7 cellular contexts compared by ENCODE assay signal in genomic region chr17:1716076-1716911, GRCh38.
DNase-seq lines count a peak whose midpoint lies in the region; ATAC-seq and TF ChIP-seq lines count a peak whose summit lies in the region.

No MANE protein-coding gene starts in this region.

- DNase-seq in NCI-H187 treated with DMSO at 0.1 percent for 48 hours (lab: John Stamatoyannopoulos, UW) (peak; percentile 73), T-helper 22 cell (ENCODE audit: low read depth) (peak; percentile 100), astrocyte of the cerebellum (ENCODE audit: low read depth) (peak; percentile 100), hepatic stellate cell (ENCODE audit: low spot score) (peak; percentile 99)

- H3K4me3 ChIP-seq in astrocyte of the cerebellum (ENCODE audit: low read depth, low read length) (peak overlapping the region; percentile 84), rectal smooth muscle tissue (ENCODE audit: low read length) (peak overlapping the region; percentile 77)

- in situ Hi-C loops in astrocyte of the cerebellum (cut with HindIII; ENCODE audit: low sequenced_read_pairs): loop anchor here (5.0 to 10.0 kb wide), 2 partner anchors 49 to 66 kb away; partner anchors contain the start of gene SERPINF1

- H3K9ac ChIP-seq in rectal smooth muscle tissue (ENCODE audit: low read length): peak overlapping the region; percentile 89

- H3K36me3 ChIP-seq in rectal smooth muscle tissue (ENCODE audit: control insufficient read depth, insufficient read depth, low read length): peaks cover 13% of the 10 kb centered on the region

- ATAC-seq in GM18499 (IDR thresholded peaks at IDR 0.05; ENCODE audit: insufficient read depth, unreplicated experiment) (peak; percentile 56), HG02943 (IDR thresholded peaks at IDR 0.05; ENCODE audit: low read depth, unreplicated experiment) (peak; percentile 60)

- H3K4me1 ChIP-seq in rectal smooth muscle tissue (ENCODE audit: control insufficient read depth, insufficient read depth, low read length): peaks cover 28% of the 10 kb centered on the region

- H3K27ac ChIP-seq in rectal smooth muscle tissue (ENCODE audit: low read depth, low read length): peak overlapping the region; percentile 99

- peak; percentile 6 for TF ChIP-seq CTCF in astrocyte of the cerebellum (IDR thresholded peaks at IDR 0.05; ENCODE audit: low read depth, low read length, missing control alignments)

- H3K27me3 ChIP-seq in rectal smooth muscle tissue (ENCODE audit: control insufficient read depth, insufficient read depth, low read length): no peaks in the 10 kb centered on the region

Comparison
In these comparisons a context has a peak if more than half of its experiments do, and no peak if none do; other contexts are left out.
1. Peak in every context shown above with its lines: DNase-seq, ATAC-seq, H3K4me3 ChIP-seq and H3K27ac ChIP-seq.